ENCODE assay signal across 13 cellular contexts in the genomic region with DNA sequence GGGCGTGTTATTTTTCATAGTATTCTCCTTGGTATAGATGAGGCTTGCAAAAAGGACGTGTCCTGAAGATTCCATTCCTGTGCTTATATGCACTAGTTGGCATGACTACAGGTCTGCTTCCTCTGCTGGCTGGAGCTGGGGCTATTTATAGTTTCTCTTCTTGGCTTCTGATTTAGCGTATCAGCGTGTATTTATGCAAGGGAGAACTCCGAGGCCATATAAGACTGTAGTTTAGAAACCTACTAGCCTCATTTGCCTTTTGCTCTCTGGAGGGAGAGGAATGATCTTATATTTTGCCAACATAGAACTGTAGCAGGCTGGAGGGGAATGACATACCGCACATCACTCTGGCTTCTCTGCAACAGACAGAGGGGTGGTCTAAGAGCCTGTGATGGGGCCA. TPM values are rescaled to one million over a fixed set of nuclear protein-coding genes. Genes with fewer than 3 reads are reported as not detected.
A peak's percentile ranks its signal among the peaks of the same experiment; 100 is the strongest.
DNase-seq lines count a peak whose midpoint lies in the region; ATAC-seq and TF ChIP-seq lines count a peak whose summit lies in the region.
"Had no signal": no experiment of that assay in that cellular context is flagged by ENCODE, and none has a peak within 500 bp of the region (broad histone marks: within the 10 kb centered on the region; RNA-seq: fewer than 3 reads in every experiment).

No MANE protein-coding gene starts in this region.

- H3K27me3 ChIP-seq in esophagus muscularis mucosa (no peaks in the 10 kb centered on the region), uterus (no peaks in the 10 kb centered on the region)

- H3K27ac ChIP-seq in esophagus muscularis mucosa (replicated peaks in 1 of 4) (peak overlapping the region; percentile 86 to 89 (median 88)), mesodermal cell (ENCODE audit: low read depth, low read length, severe bottlenecking) (peak overlapping the region; percentile 20), uterus (peak overlapping the region; percentile 67 to 86)
- H3K27ac ChIP-seq: 22Rv1 had no signal

- 10% methylated on average over 6 of the region's 6 CpGs for WGBS in esophagus muscularis mucosa
- 68 to 78% methylated on average over 2 to 3 of the region's 6 CpGs for WGBS in mesodermal cell (ENCODE audit: insufficient coverage in 2 of 2), 2 experiments

- TF ChIP-seq CTCF in esophagus muscularis mucosa (IDR thresholded peaks at IDR 0.05), result no peak
- no peak for TF ChIP-seq CTCF in uterus (IDR thresholded peaks at IDR 0.05)

- no peaks in the 10 kb centered on the region for H3K27me3 Mint-ChIP-seq in activated CD8-positive, alpha-beta memory T cell treated with anti-CD3 and anti-CD28 coated beads, Interleukin-2, amount 10 ng/mL, durations not matched to agents 7 days and 5 days
- H3K27me3 Mint-ChIP-seq in activated naive CD4-positive, alpha-beta T cell treated with anti-CD3 and anti-CD28 coated beads for 36 hours (ENCODE audit: low read depth), result peaks cover 3% of the 10 kb centered on the region

- no peak for TF ChIP-seq EP300 in esophagus muscularis mucosa (IDR thresholded peaks at IDR 0.05)

- peak overlapping the region; percentile 3 to 30 (median 18) for H3K4me3 ChIP-seq in esophagus muscularis mucosa
- no peak overlapping the region for H3K4me3 ChIP-seq in mesodermal cell (ENCODE audit: extremely low read depth, insufficient read depth, low read length, poor library complexity, severe bottlenecking)
- no peak overlapping the region for H3K4me3 ChIP-seq in uterus

- CTCF ChIA-PET in activated CD8-positive, alpha-beta memory T cell treated with anti-CD3 and anti-CD28 coated beads, Interleukin-2, amount 10 ng/mL, durations not matched to agents 7 days and 5 days (lab: Charles Lee), result no interaction called here
- CTCF ChIA-PET in activated naive CD4-positive, alpha-beta T cell treated with anti-CD3 and anti-CD28 coated beads for 36 hours (lab: Charles Lee), result no interaction called here

- no peaks in the 10 kb centered on the region for H3K9me3 Mint-ChIP-seq in activated CD8-positive, alpha-beta memory T cell treated with anti-CD3 and anti-CD28 coated beads, Interleukin-2, amount 10 ng/mL, durations not matched to agents 7 days and 5 days (ENCODE audit: low read depth)
- H3K9me3 Mint-ChIP-seq in activated naive CD4-positive, alpha-beta T cell treated with anti-CD3 and anti-CD28 coated beads for 36 hours, result no peaks in the 10 kb centered on the region
- H3K9me3 Mint-ChIP-seq: activated T-cell treated with anti-CD3 and anti-CD28 coated beads, Interleukin-2, amount 50 U/mL, for 4 hours; T-helper 2 cell treated with Interferon-gamma antibody and Interleukin-4, amounts not matched to agents 5 μg/mL and 100 μg/mL, for 36 hours had no signal

- H3K36me3 ChIP-seq in esophagus muscularis mucosa (peaks cover 0 to 10% (median 0%) of the 10 kb centered on the region in 4 donors), mesodermal cell (ENCODE audit: control insufficient read depth, insufficient read depth, low read length) (no peaks in the 10 kb centered on the region), uterus (no peaks in the 10 kb centered on the region)

- H3K36me3 Mint-ChIP-seq in activated CD8-positive, alpha-beta memory T cell treated with anti-CD3 and anti-CD28 coated beads, Interleukin-2, amount 10 ng/mL, durations not matched to agents 7 days and 5 days, result no peaks in the 10 kb centered on the region
- no peaks in the 10 kb centered on the region for H3K36me3 Mint-ChIP-seq in activated naive CD4-positive, alpha-beta T cell treated with anti-CD3 and anti-CD28 coated beads for 36 hours (ENCODE audit: low read depth)

- H3K9me3 ChIP-seq in esophagus muscularis mucosa, result no peaks in the 10 kb centered on the region
- no peaks in the 10 kb centered on the region for H3K9me3 ChIP-seq in mesodermal cell (ENCODE audit: control insufficient read depth, low read length)
- no peaks in the 10 kb centered on the region for H3K9me3 ChIP-seq in uterus

- peaks cover 29 to 87% (median 58%) of the 10 kb centered on the region in 4 donors for H3K4me1 ChIP-seq in esophagus muscularis mucosa
- H3K4me1 ChIP-seq in mesodermal cell (ENCODE audit: control insufficient read depth, insufficient read depth, low read length, poor library complexity, severe bottlenecking), result peaks cover 4% of the 10 kb centered on the region
- H3K4me1 ChIP-seq in uterus, result peaks cover 0 to 9% of the 10 kb centered on the region in 2 donors

- peak; percentile 6 for DNase-seq in DMS153 (lab: John Stamatoyannopoulos, UW)
- DNase-seq in DMS153 treated with DMSO at 0.1 percent for 48 hours (lab: John Stamatoyannopoulos, UW; ENCODE audit: unreplicated experiment), result no peak
- DNase-seq in esophagus muscularis mucosa (ENCODE audit: extremely low spot score), result no peak
- peak; percentile 20 to 40 for DNase-seq in uterus
- no peak for DNase-seq in activated CD8-positive, alpha-beta memory T cell treated with anti-CD3 and anti-CD28 coated beads, Interleukin-2, amount 10 ng/mL, durations not matched to agents 7 days and 5 days
- no peak for DNase-seq in activated naive CD4-positive, alpha-beta T cell treated with anti-CD3 and anti-CD28 coated beads for 36 hours
- DNase-seq: activated T-cell treated with anti-CD3 and anti-CD28 coated beads, Interleukin-2, amount 50 U/mL, for 4 hours; effector memory CD8-positive, alpha-beta T cell; NCI-H82 had no signal

- no peaks in the 10 kb centered on the region for H3K4me1 Mint-ChIP-seq in activated CD8-positive, alpha-beta memory T cell treated with anti-CD3 and anti-CD28 coated beads, Interleukin-2, amount 10 ng/mL, durations not matched to agents 7 days and 5 days
- no peaks in the 10 kb centered on the region for H3K4me1 Mint-ChIP-seq in activated naive CD4-positive, alpha-beta T cell treated with anti-CD3 and anti-CD28 coated beads for 36 hours (ENCODE audit: low read depth)

- H3K4me3 Mint-ChIP-seq in activated CD8-positive, alpha-beta memory T cell treated with anti-CD3 and anti-CD28 coated beads, Interleukin-2, amount 10 ng/mL, durations not matched to agents 7 days and 5 days, result no peak overlapping the region
- H3K4me3 Mint-ChIP-seq in activated naive CD4-positive, alpha-beta T cell treated with anti-CD3 and anti-CD28 coated beads for 36 hours, result no peak overlapping the region
- H3K4me3 Mint-ChIP-seq: activated T-cell treated with anti-CD3 and anti-CD28 coated beads, Interleukin-2, amount 50 U/mL, for 4 hours; effector memory CD8-positive, alpha-beta T cell; T-helper 2 cell treated with Interferon-gamma antibody and Interleukin-4, amounts not matched to agents 5 μg/mL and 100 μg/mL, for 36 hours had no signal

- intact Hi-C loops in esophagus muscularis mucosa (cut with DNase I) (no loop called here), uterus (cut with DNase I; ENCODE audit: low total_unique reads) (no loop called here)
- intact Hi-C loops in activated naive CD4-positive, alpha-beta T cell treated with anti-CD3 and anti-CD28 coated beads for 36 hours (cut with micrococcal nuclease), result no loop called here

- no peak for ATAC-seq in activated CD8-positive, alpha-beta memory T cell treated with anti-CD3 and anti-CD28 coated beads, Interleukin-2, amount 10 ng/mL, durations not matched to agents 7 days and 5 days
- ATAC-seq in HG02642 (IDR thresholded peaks at IDR 0.05; ENCODE audit: poor library complexity, unreplicated experiment), result no peak
- ATAC-seq: activated T-cell treated with anti-CD3 and anti-CD28 coated beads, Interleukin-2, amount 50 U/mL, for 4 hours; effector memory CD8-positive, alpha-beta T cell had no signal

- H3K27ac Mint-ChIP-seq in activated CD8-positive, alpha-beta memory T cell treated with anti-CD3 and anti-CD28 coated beads, Interleukin-2, amount 10 ng/mL, durations not matched to agents 7 days and 5 days, result no peak overlapping the region
- H3K27ac Mint-ChIP-seq in activated naive CD4-positive, alpha-beta T cell treated with anti-CD3 and anti-CD28 coated beads for 36 hours, result no peak overlapping the region
- H3K27ac Mint-ChIP-seq: effector memory CD8-positive, alpha-beta T cell; T-helper 2 cell treated with Interferon-gamma antibody and Interleukin-4, amounts not matched to agents 5 μg/mL and 100 μg/mL, for 36 hours had no signal

- TF ChIP-seq POLR2A in esophagus muscularis mucosa (IDR thresholded peaks at IDR 0.05; ENCODE audit: low read depth) (no peak), uterus (IDR thresholded peaks at IDR 0.05) (no peak)

RNA-seq across cellular contexts. Expression of a gene that starts 39.7 kb away (rescaled TPM):
- 100 to 1,000 TPM in 1 of 4 donors, 10 to 100 TPM in 3; 73.5 to 108 (median 87.2) TPM for total RNA-seq in esophagus muscularis mucosa
- polyA plus RNA-seq in mesodermal cell (2013, experiment 1 of 2), result 0.81 TPM
- polyA plus RNA-seq in mesodermal cell (2013, experiment 2 of 2), result 1.1 TPM
- 10 to 100 TPM; 19.4 to 33.0 (median 27.0) TPM for total RNA-seq in uterus
- not detected for total RNA-seq in activated CD8-positive, alpha-beta memory T cell treated with anti-CD3 and anti-CD28 coated beads, Interleukin-2, amount 10 ng/mL, durations not matched to agents 7 days and 5 days
- not detected for total RNA-seq in activated naive CD4-positive, alpha-beta T cell treated with anti-CD3 and anti-CD28 coated beads for 36 hours
- total RNA-seq: activated T-cell treated with anti-CD3 and anti-CD28 coated beads, Interleukin-2, amount 50 U/mL, for 4 hours had no signal

Comparison
In these comparisons a context has a peak if more than half of its experiments do, and no peak if none do; other contexts are left out.
1. DNase-seq: peak in DMS153 (single experiment) and uterus (2 of 2); none in DMS153 treated with DMSO at 0.1 percent for 48 hours (single experiment), esophagus muscularis mucosa (single experiment), activated CD8-positive, alpha-beta memory T cell treated with anti-CD3 and anti-CD28 coated beads, Interleukin-2, amount 10 ng/mL, durations not matched to agents 7 days and 5 days (single experiment) and activated naive CD4-positive, alpha-beta T cell treated with anti-CD3 and anti-CD28 coated beads for 36 hours (single experiment).
2. H3K27ac ChIP-seq: peak in every context shown above with its lines; median percentile 88 in esophagus muscularis mucosa; 76 in uterus; 20 in mesodermal cell.
3. H3K4me3 ChIP-seq: peak in esophagus muscularis mucosa (4 of 4); none in mesodermal cell (single experiment) and uterus (0 of 2).
4. RNA of a gene that starts 39.7 kb away (total RNA-seq): 73.5 to 108 TPM in esophagus muscularis mucosa and 19.4 to 33.0 TPM in uterus; not detected in activated CD8-positive, alpha-beta memory T cell treated with anti-CD3 and anti-CD28 coated beads, Interleukin-2, amount 10 ng/mL, durations not matched to agents 7 days and 5 days and not detected in activated naive CD4-positive, alpha-beta T cell treated with anti-CD3 and anti-CD28 coated beads for 36 hours; every median in the first group is over 10 times any median in the second.